Comparison of ENCODE assay signal across 15 cellular contexts in genomic region chr2:204982303-204982702, GRCh38.
DNase-seq lines count a peak whose midpoint lies in the region; ATAC-seq and TF ChIP-seq lines count a peak whose summit lies in the region.
"Had no signal": no experiment of that assay in that cellular context is flagged by ENCODE, and none has a peak within 500 bp of the region (broad histone marks: within the 10 kb centered on the region; RNA-seq: fewer than 3 reads in every experiment).

No MANE protein-coding gene starts in this region.

- POLR2A ChIA-PET in IMR-90 (lab: Charles Lee; ENCODE audit: unreplicated experiment), result no interaction called here

- H3K18ac ChIP-seq in IMR-90 (ENCODE audit: low read depth, low read length) (0 out of 2 replicates have a peak overlapping the region, but pooled peaks have one; percentile 24), mesenchymal stem cell (ENCODE audit: low read depth in 1 of 2, low read length in 2 of 2) (peak overlapping the region in 1 of 2 experiments; percentile 11)

- H3K4me3 ChIP-seq in IMR-90 (ENCODE audit: insufficient read depth, low read depth, low read length), result no peak overlapping the region
- no peak overlapping the region for H3K4me3 ChIP-seq in mesenchymal stem cell (ENCODE audit: insufficient read depth in 1 of 2, low read depth in 1 of 2, low read length in 2 of 2)
- H3K4me3 ChIP-seq in aorta (ENCODE audit: low read length in 2 of 2), result no peak overlapping the region
- H3K4me3 ChIP-seq: suprapubic skin had no signal

- in situ Hi-C loops in IMR-90 (cut with MboI; ENCODE audit: low sequenced_read_pairs), result no loop called here

- no TSS peak for BruUV-seq in IMR-90 (replicated peaks; lab: Mats Ljungman, UMichigan)

- intact Hi-C loops in IMR-90 (cut with micrococcal nuclease) (no loop called here), aorta (cut with DNase I) (no loop called here)

- peaks cover 12% of the 10 kb centered on the region for H3K4me1 Mint-ChIP-seq in activated T-helper 17 cell treated with anti-CD3 and anti-CD28 coated beads, Interleukin-2, amount 50 U/mL, for 72 hours
- peaks cover 10% of the 10 kb centered on the region for H3K4me1 Mint-ChIP-seq in osteocyte (ENCODE audit: unreplicated experiment)

- no peak overlapping the region for H3K9ac ChIP-seq in IMR-90 (ENCODE audit: low read depth, low read length)
- no peak overlapping the region for H3K9ac ChIP-seq in mesenchymal stem cell (ENCODE audit: low read length)

- no peaks in the 10 kb centered on the region for H3K27me3 ChIP-seq in IMR-90 (ENCODE audit: control insufficient read depth, insufficient read depth, low read length)
- no peaks in the 10 kb centered on the region for H3K27me3 ChIP-seq in mesenchymal stem cell (ENCODE audit: control insufficient read depth in 1 of 2, insufficient read depth in 1 of 2, low read length in 2 of 2)
- H3K27me3 ChIP-seq in aorta (ENCODE audit: control insufficient read depth in 1 of 2, insufficient read depth in 2 of 2, low read length in 1 of 2), result no peaks in the 10 kb centered on the region
- H3K27me3 ChIP-seq: suprapubic skin had no signal

- no peaks in the 10 kb centered on the region for H3K9me3 Mint-ChIP-seq in activated T-helper 17 cell treated with anti-CD3 and anti-CD28 coated beads, Interleukin-2, amount 50 U/mL, for 72 hours
- peaks cover 4% of the 10 kb centered on the region for H3K9me3 Mint-ChIP-seq in osteocyte (ENCODE audit: unreplicated experiment)

- no peaks in the 10 kb centered on the region for H4K20me1 ChIP-seq in IMR-90 (ENCODE audit: insufficient read depth, low read length)

- peak overlapping the region; percentile 73; the same call in 1 of the 2 replicates for H4K5ac ChIP-seq in IMR-90 (ENCODE audit: low read depth, low read length)

- H3K23ac ChIP-seq in IMR-90 (ENCODE audit: low read depth, low read length) (no peak overlapping the region), mesenchymal stem cell (ENCODE audit: low read length in 2 of 2) (peak overlapping the region in 1 of 2 experiments; percentile 5)

- no peaks in the 10 kb centered on the region for H3K27me3 Mint-ChIP-seq in activated T-helper 17 cell treated with anti-CD3 and anti-CD28 coated beads, Interleukin-2, amount 50 U/mL, for 72 hours
- H3K27me3 Mint-ChIP-seq in osteocyte (ENCODE audit: unreplicated experiment), result no peaks in the 10 kb centered on the region
- H3K27me3 Mint-ChIP-seq: activated naive CD8-positive, alpha-beta T cell had no signal

- H3K9me3 ChIP-seq in IMR-90 (ENCODE audit: control insufficient read depth, insufficient read depth, low read length) (no peaks in the 10 kb centered on the region), mesenchymal stem cell (ENCODE audit: control insufficient read depth, low read length) (no peaks in the 10 kb centered on the region), aorta (ENCODE audit: control insufficient read depth, low read length) (no peaks in the 10 kb centered on the region)
- H3K9me3 ChIP-seq: suprapubic skin had no signal

- CTCF ChIA-PET in IMR-90 (lab: Yijun Ruan, JAX), result interaction anchor here (0.7 kb wide), 1 partner anchor 396 kb away, joined by 4 read pairs; no protein-coding TSS in a partner anchor

- H2BK20ac ChIP-seq in IMR-90 (ENCODE audit: low read depth, low read length), result no peak overlapping the region

- H2AK5ac ChIP-seq in IMR-90 (ENCODE audit: low read depth, low read length), result no peak overlapping the region
- H2AK5ac ChIP-seq in mesenchymal stem cell (ENCODE audit: low read length, severe bottlenecking), result no peak overlapping the region

- WGBS in IMR-90 (ENCODE audit: extremely low coverage in 2 of 2, insufficient read length in 1 of 2), 2 experiments, result no CpG with 5 or more reads among the region's 2 CpGs
- 22% methylated on average over 1 of the region's 2 CpGs for WGBS in mesenchymal stem cell
- WGBS in aorta, 2 donors, result 64 to 75% methylated on average over 2 of the region's 2 CpGs

- no peak overlapping the region for H3K27ac Mint-ChIP-seq in activated T-helper 17 cell treated with anti-CD3 and anti-CD28 coated beads, Interleukin-2, amount 50 U/mL, for 72 hours
- H3K27ac Mint-ChIP-seq in osteocyte (ENCODE audit: unreplicated experiment), result no peak overlapping the region
- H3K27ac Mint-ChIP-seq: activated naive CD8-positive, alpha-beta T cell had no signal

- no peak for TF ChIP-seq RAD21 in IMR-90 (IDR thresholded peaks at IDR 0.05; ENCODE audit: low read length)

- ATAC-seq in IMR-90 (ENCODE audit: low read depth) (peak; percentile 77), aorta (ENCODE audit: low FRiP score) (no peak)
- peak; percentile 29 for ATAC-seq in activated T-helper 17 cell treated with anti-CD3 and anti-CD28 coated beads, Interleukin-2, amount 50 U/mL, for 72 hours (replicated peaks)

- H3K4me2 ChIP-seq in IMR-90 (ENCODE audit: low read depth, low read length) (peak overlapping the region; percentile 34; the same call in 1 of the 2 replicates), mesenchymal stem cell (ENCODE audit: low read length, poor library complexity, severe bottlenecking) (no peak overlapping the region)

- DNase-seq in D341Med (ENCODE audit: low spot score) (peak; percentile 33), IMR-90 (peak; percentile 12), mesenchymal stem cell (peak; percentile 24), aorta (no peak), NCI-H2107 treated with DMSO at 0.1 percent for 48 hours (lab: John Stamatoyannopoulos, UW; ENCODE audit: unreplicated experiment) (no peak), caudate nucleus (lab: John Stamatoyannopoulos, UW) (no peak), osteocyte (ENCODE audit: extremely low spot score, unreplicated experiment) (no peak)
- DNase-seq: activated CD4-positive, alpha-beta T cell treated with anti-CD3 and anti-CD28 coated beads, Interleukin-2, amount 50 U/mL, for 1 hour; effector CD8-positive, alpha-beta T cell; hippocampal formation; MM.1S; NCI-H526 had no signal

- peak overlapping the region in 1 of 2 experiments; percentile 77 for H2BK12ac ChIP-seq in mesenchymal stem cell (ENCODE audit: low read length in 2 of 2)

- no peak for TF ChIP-seq POLR2A in IMR-90 (IDR thresholded peaks at IDR 0.05; ENCODE audit: low read depth, low read length)

- TF ChIP-seq CTCF in IMR-90 (conservative IDR thresholded peaks at IDR 0.05; ENCODE audit: low read depth, low read length), result no peak
- TF ChIP-seq CTCF in osteocyte (IDR thresholded peaks at IDR 0.05), result no peak

- H3K4me1 ChIP-seq in IMR-90 (ENCODE audit: control insufficient read depth, insufficient read depth, low read length), result peaks cover 3% of the 10 kb centered on the region; the same call in 1 of the 2 replicates
- peaks cover 2% of the 10 kb centered on the region for H3K4me1 ChIP-seq in mesenchymal stem cell (ENCODE audit: control insufficient read depth, insufficient read depth, low read depth, low read length)
- H3K4me1 ChIP-seq in aorta (ENCODE audit: control insufficient read depth in 1 of 2, insufficient read depth in 2 of 2, low read length in 2 of 2), result no peaks in the 10 kb centered on the region
- H3K4me1 ChIP-seq: suprapubic skin had no signal

- H3K4me3 Mint-ChIP-seq in activated T-helper 17 cell treated with anti-CD3 and anti-CD28 coated beads, Interleukin-2, amount 50 U/mL, for 72 hours, result no peak overlapping the region
- H3K4me3 Mint-ChIP-seq in osteocyte (ENCODE audit: unreplicated experiment), result no peak overlapping the region
- H3K4me3 Mint-ChIP-seq: activated naive CD8-positive, alpha-beta T cell had no signal

- H3K14ac ChIP-seq in IMR-90 (replicated peaks; ENCODE audit: low read depth, low read length) (0 out of 2 replicates have a peak overlapping the region, but pooled peaks have one; percentile 5), mesenchymal stem cell (ENCODE audit: low read length in 2 of 2) (no peak overlapping the region)

- H2BK5ac ChIP-seq in IMR-90 (ENCODE audit: low read depth, low read length, poor library complexity, severe bottlenecking) (no peak overlapping the region), mesenchymal stem cell (ENCODE audit: low read depth, low read length, poor library complexity, severe bottlenecking) (no peak overlapping the region)

- H3K4ac ChIP-seq in IMR-90 (ENCODE audit: low read depth, low read length) (peak overlapping the region; percentile 13), mesenchymal stem cell (ENCODE audit: low read depth in 1 of 2, low read length in 2 of 2) (no peak overlapping the region)

- H3K56ac ChIP-seq in IMR-90 (ENCODE audit: extremely low read depth, insufficient read depth, low read length), result no peak overlapping the region

- H2BK15ac ChIP-seq in IMR-90 (ENCODE audit: low read depth, low read length) (no peak overlapping the region; the same call in 2 of the 3 replicates), mesenchymal stem cell (ENCODE audit: low read depth, poor library complexity, severe bottlenecking) (no peak overlapping the region)

- H2AFZ ChIP-seq in IMR-90 (replicated peaks; ENCODE audit: low read length, poor library complexity) (peak overlapping the region; percentile 6), mesenchymal stem cell (ENCODE audit: low read depth, low read length) (peak overlapping the region; percentile 69)

- H2AK9ac ChIP-seq in IMR-90 (replicated peaks; ENCODE audit: low read depth, low read length, poor library complexity), result no peak overlapping the region

- H3K36me3 ChIP-seq in IMR-90 (ENCODE audit: control insufficient read depth, insufficient read depth, low read length) (no peaks in the 10 kb centered on the region), mesenchymal stem cell (ENCODE audit: control insufficient read depth in 1 of 2, insufficient read depth in 2 of 2, low read depth in 1 of 2, low read length in 2 of 2) (no peaks in the 10 kb centered on the region), aorta (ENCODE audit: control insufficient read depth in 1 of 2, insufficient read depth in 2 of 2, low read length in 1 of 2) (no peaks in the 10 kb centered on the region)
- H3K36me3 ChIP-seq: suprapubic skin had no signal

- dilution Hi-C loops in IMR-90 (cut with HindIII; ENCODE audit: low sequenced_read_pairs, unreplicated experiment), result no loop called here

- peaks cover 3% of the 10 kb centered on the region in 2 experiments; a peak in 1 of 4 replicates for H3K79me1 ChIP-seq in IMR-90 (ENCODE audit: low read depth in 1 of 2, low read length in 2 of 2)
- H3K79me1 ChIP-seq in mesenchymal stem cell (replicated peaks; ENCODE audit: low read length, poor library complexity, severe bottlenecking), result no peaks in the 10 kb centered on the region

- H4K8ac ChIP-seq in IMR-90 (ENCODE audit: low read depth in 2 of 2, low read length in 2 of 2) (peak overlapping the region in 1 of 2 experiments; percentile 68; a peak in 2 of 4 replicates), mesenchymal stem cell (ENCODE audit: low read length) (no peak overlapping the region)

- H4K91ac ChIP-seq in IMR-90 (ENCODE audit: insufficient read depth, low read depth, low read length) (no peak overlapping the region), mesenchymal stem cell (ENCODE audit: low read length) (no peak overlapping the region)

- no peaks in the 10 kb centered on the region for H3K36me3 Mint-ChIP-seq in activated T-helper 17 cell treated with anti-CD3 and anti-CD28 coated beads, Interleukin-2, amount 50 U/mL, for 72 hours (ENCODE audit: low read depth)
- no peaks in the 10 kb centered on the region for H3K36me3 Mint-ChIP-seq in osteocyte (ENCODE audit: unreplicated experiment)

- no peaks in the 10 kb centered on the region for H3K9me1 ChIP-seq in IMR-90 (ENCODE audit: insufficient read depth, low read length)

- H3K27ac ChIP-seq in IMR-90 (ENCODE audit: insufficient read depth, low read length) (peak overlapping the region; percentile 2; the same call in 1 of the 2 replicates), mesenchymal stem cell (ENCODE audit: low read length, poor library complexity, severe bottlenecking) (no peak overlapping the region), aorta (ENCODE audit: low read depth in 1 of 2, low read length in 2 of 2) (no peak overlapping the region), caudate nucleus (ENCODE audit: low read depth, low read length) (no peak overlapping the region)
- H3K27ac ChIP-seq: suprapubic skin had no signal

- H2BK120ac ChIP-seq in IMR-90 (ENCODE audit: low read depth, low read length), result no peak overlapping the region; the same call in 1 of the 2 replicates
- H2BK120ac ChIP-seq in mesenchymal stem cell (ENCODE audit: low read depth, low read length), result no peak overlapping the region

Comparison
In these comparisons a context has a peak if more than half of its experiments do, and no peak if none do; other contexts are left out.
1. DNase-seq: peak in D341Med (single experiment), IMR-90 (single experiment) and mesenchymal stem cell (single experiment); none in aorta (0 of 2), NCI-H2107 treated with DMSO at 0.1 percent for 48 hours (single experiment), caudate nucleus (0 of 61) and osteocyte (single experiment).